Comparison of ENCODE assay signal across 13 cellular contexts in the genomic region with DNA sequence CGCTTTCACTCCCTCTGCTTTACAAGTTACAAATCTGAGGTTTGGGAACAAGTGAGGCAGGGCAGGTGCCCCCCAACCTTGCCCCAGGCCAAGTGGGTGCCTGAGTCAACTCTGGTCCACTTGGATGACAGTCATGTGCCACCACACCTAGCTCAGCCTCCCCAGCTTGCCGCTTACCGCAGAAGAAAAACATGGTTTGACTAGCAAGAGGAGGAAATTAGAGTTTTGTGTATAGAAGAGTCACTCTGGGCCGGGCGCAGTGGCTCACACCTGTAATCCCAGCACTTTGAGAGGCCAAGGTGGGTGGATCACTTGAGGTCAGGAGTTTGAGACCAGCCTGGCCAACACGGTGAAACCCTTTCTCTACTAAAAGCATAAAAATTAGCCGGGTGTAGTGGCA. TPM values are rescaled to one million over a fixed set of nuclear protein-coding genes. Genes with fewer than 3 reads are reported as not detected.
DNase-seq lines count a peak whose midpoint lies in the region; ATAC-seq and TF ChIP-seq lines count a peak whose summit lies in the region.
"Had no signal": no experiment of that assay in that cellular context is flagged by ENCODE, and none has a peak within 500 bp of the region (broad histone marks: within the 10 kb centered on the region; RNA-seq: fewer than 3 reads in every experiment).

No MANE protein-coding gene starts in this region.

- H2AK9ac ChIP-seq in IMR-90 (replicated peaks; ENCODE audit: low read depth, low read length, poor library complexity), result no peak overlapping the region

- H3K9me3 ChIP-seq in IMR-90 (ENCODE audit: control insufficient read depth, insufficient read depth, low read length) (no peaks in the 10 kb centered on the region), colonic mucosa (no peaks in the 10 kb centered on the region), neuronal stem cell (replicated peaks in 1 of 2; ENCODE audit: control insufficient read depth in 2 of 2, insufficient read depth in 1 of 2, low read depth in 1 of 2, low read length in 2 of 2) (no peaks in the 10 kb centered on the region), transverse colon (no peaks in the 10 kb centered on the region)

- no CpG with 5 or more reads among the region's 7 CpGs for WGBS in IMR-90 (ENCODE audit: extremely low coverage in 2 of 2, insufficient read length in 1 of 2), 2 experiments
- no CpG with 5 or more reads among the region's 7 CpGs for WGBS in neuronal stem cell (ENCODE audit: extremely low coverage in 2 of 2, insufficient read length in 2 of 2, insufficient replicate concordance in 1 of 2), 2 donors
- WGBS in transverse colon (ENCODE audit: low coverage in 1 of 2), 2 donors, result 63% methylated on average over 7 of the region's 7 CpGs; no CpG with 5 or more reads in 1 of the 2 donors

- H3K27me3 ChIP-seq in IMR-90 (ENCODE audit: control insufficient read depth, insufficient read depth, low read length), result no peaks in the 10 kb centered on the region; the same call in 1 of the 2 replicates
- H3K27me3 ChIP-seq in colonic mucosa, result no peaks in the 10 kb centered on the region
- peaks cover 0 to 5% (median 0%) of the 10 kb centered on the region in 3 experiments for H3K27me3 ChIP-seq in neuronal stem cell (ENCODE audit: control insufficient read depth in 3 of 3, insufficient read depth in 3 of 3, low read depth in 1 of 3, low read length in 3 of 3)
- H3K27me3 ChIP-seq in transverse colon, result no peaks in the 10 kb centered on the region

- no peak overlapping the region for H4K91ac ChIP-seq in IMR-90 (ENCODE audit: insufficient read depth, low read depth, low read length)
- no peak overlapping the region for H4K91ac ChIP-seq in neuronal stem cell (ENCODE audit: low read depth, low read length, poor library complexity)

- no peak overlapping the region for H2BK15ac ChIP-seq in IMR-90 (ENCODE audit: low read depth, low read length)
- no peak overlapping the region for H2BK15ac ChIP-seq in neuronal stem cell (ENCODE audit: low read length)

- CTCF ChIA-PET in IMR-90 (lab: Yijun Ruan, JAX), result no interaction called here

- no peak overlapping the region for H3K56ac ChIP-seq in IMR-90 (ENCODE audit: extremely low read depth, insufficient read depth, low read length)

- TF ChIP-seq CTCF in IMR-90 (conservative IDR thresholded peaks at IDR 0.05; ENCODE audit: low read depth, low read length), result no peak
- TF ChIP-seq CTCF in colonic mucosa (IDR thresholded peaks at IDR 0.05), result no peak
- TF ChIP-seq CTCF in transverse colon (IDR thresholded peaks at IDR 0.05), result no peak

- H4K20me1 ChIP-seq in IMR-90 (ENCODE audit: insufficient read depth, low read length), result no peaks in the 10 kb centered on the region

- no peak overlapping the region for H3K23ac ChIP-seq in IMR-90 (ENCODE audit: low read depth, low read length)
- H3K23ac ChIP-seq in neuronal stem cell (ENCODE audit: low read depth, low read length, poor library complexity), result no peak overlapping the region

- H3K18ac ChIP-seq in IMR-90 (ENCODE audit: low read depth, low read length) (no peak overlapping the region), neuronal stem cell (ENCODE audit: low read length) (no peak overlapping the region)

- H3K36me3 ChIP-seq in IMR-90 (ENCODE audit: control insufficient read depth, insufficient read depth, low read length) (no peaks in the 10 kb centered on the region), colonic mucosa (no peaks in the 10 kb centered on the region), neuronal stem cell (replicated peaks in 1 of 2; ENCODE audit: control insufficient read depth in 2 of 2, insufficient read depth in 2 of 2, low read length in 2 of 2) (no peaks in the 10 kb centered on the region), transverse colon (no peaks in the 10 kb centered on the region)

- no peak for TF ChIP-seq RAD21 in IMR-90 (IDR thresholded peaks at IDR 0.05; ENCODE audit: low read length)

- peak overlapping the region; percentile 49 for H2AFZ ChIP-seq in IMR-90 (replicated peaks; ENCODE audit: low read length, poor library complexity)
- no peak overlapping the region for H2AFZ ChIP-seq in neuronal stem cell (ENCODE audit: low read length)

- H3K4ac ChIP-seq in IMR-90 (ENCODE audit: low read depth, low read length), result no peak overlapping the region
- H3K4ac ChIP-seq in neuronal stem cell (ENCODE audit: low read length), result no peak overlapping the region

- H3K4me3 ChIP-seq in IMR-90 (ENCODE audit: insufficient read depth, low read depth, low read length) (no peak overlapping the region), colonic mucosa (no peak overlapping the region), neuronal stem cell (ENCODE audit: low read length in 2 of 2) (no peak overlapping the region), transverse colon (no peak overlapping the region)

- H2BK20ac ChIP-seq in IMR-90 (ENCODE audit: low read depth, low read length), result no peak overlapping the region

- no peak overlapping the region for H2BK5ac ChIP-seq in IMR-90 (ENCODE audit: low read depth, low read length, poor library complexity, severe bottlenecking)
- peak overlapping the region; percentile 62 for H2BK5ac ChIP-seq in neuronal stem cell (ENCODE audit: low read length)

- no peak for TF ChIP-seq EP300 in transverse colon (IDR thresholded peaks at IDR 0.05; ENCODE audit: low read depth)

- H3K4me1 ChIP-seq in IMR-90 (ENCODE audit: control insufficient read depth, insufficient read depth, low read length), result peaks cover 4% of the 10 kb centered on the region; the same call in 1 of the 2 replicates
- peaks cover 16% of the 10 kb centered on the region for H3K4me1 ChIP-seq in colonic mucosa
- H3K4me1 ChIP-seq in neuronal stem cell (ENCODE audit: control insufficient read depth in 2 of 2, insufficient read depth in 1 of 2, low read depth in 1 of 2, low read length in 2 of 2), result peaks cover 0 to 7% of the 10 kb centered on the region in 2 donors
- peaks cover 16 to 46% (median 24%) of the 10 kb centered on the region in 4 donors for H3K4me1 ChIP-seq in transverse colon

- in situ Hi-C loops in IMR-90 (cut with MboI; ENCODE audit: low sequenced_read_pairs) (no loop called here), transverse colon (cut with MboI; ENCODE audit: low pct_ligation_motif_present in 1 of 4, low pct_unique_long_range_greater_than_20kb in 1 of 4, low sequenced_read_pairs in 3 of 4) (no loop called here)

- H4K5ac ChIP-seq in IMR-90 (ENCODE audit: low read depth, low read length), result no peak overlapping the region

- H2BK12ac ChIP-seq in neuronal stem cell (ENCODE audit: low read length), result no peak overlapping the region

- no TSS peak for BruUV-seq in IMR-90 (replicated peaks; lab: Mats Ljungman, UMichigan)

- peaks cover 3% of the 10 kb centered on the region; the same call in 1 of the 2 replicates for H3K9me1 ChIP-seq in IMR-90 (ENCODE audit: insufficient read depth, low read length)

- DNase-seq in IMR-90 (no peak), colonic mucosa (peak; percentile 53), neuronal stem cell (ENCODE audit: low spot score) (no peak), transverse colon (no peak), OCI-M1 (lab: John Stamatoyannopoulos, UW) (no peak)
- DNase-seq: CD8-positive, alpha-beta T cell; DMS79 treated with DMSO at 0.1 percent for 48 hours; EL; KG1 had no signal

- H3K27ac ChIP-seq in IMR-90 (ENCODE audit: insufficient read depth, low read length) (no peak overlapping the region), colonic mucosa (no peak overlapping the region), neuronal stem cell (replicated peaks; ENCODE audit: low read length) (no peak overlapping the region), transverse colon (peak overlapping the region in 3 of 4 donors; percentile 5 to 17 (median 6))
- H3K27ac ChIP-seq: HL-60 had no signal

- no peak overlapping the region for H2AK5ac ChIP-seq in IMR-90 (ENCODE audit: low read depth, low read length)
- H2AK5ac ChIP-seq in neuronal stem cell (ENCODE audit: low read depth, low read length), result no peak overlapping the region

- POLR2A ChIA-PET in IMR-90 (lab: Charles Lee; ENCODE audit: unreplicated experiment), result no interaction called here

- H3K14ac ChIP-seq in IMR-90 (replicated peaks; ENCODE audit: low read depth, low read length) (no peak overlapping the region), neuronal stem cell (ENCODE audit: low read length) (no peak overlapping the region)

- no peak for ATAC-seq in IMR-90 (ENCODE audit: low read depth)
- ATAC-seq in activated CD4-positive, CD25-positive, alpha-beta regulatory T cell treated with anti-CD3 and anti-CD28 coated beads, Interleukin-2, amount 50 U/mL, for 24 hours, result no peak
- ATAC-seq in HG03139 (IDR thresholded peaks at IDR 0.05; ENCODE audit: unreplicated experiment), result no peak
- ATAC-seq: CD8-positive, alpha-beta T cell; HCT116 had no signal

- H4K8ac ChIP-seq in IMR-90 (ENCODE audit: low read depth in 2 of 2, low read length in 2 of 2), result no peak overlapping the region
- no peak overlapping the region for H4K8ac ChIP-seq in neuronal stem cell (ENCODE audit: low read depth, low read length)

- dilution Hi-C loops in IMR-90 (cut with HindIII; ENCODE audit: low sequenced_read_pairs, unreplicated experiment), result no loop called here

- H3K4me2 ChIP-seq in IMR-90 (ENCODE audit: low read depth, low read length) (no peak overlapping the region), neuronal stem cell (ENCODE audit: insufficient read depth, low read length, poor library complexity, severe bottlenecking) (no peak overlapping the region)

- no peak overlapping the region for H3K9ac ChIP-seq in IMR-90 (ENCODE audit: low read depth, low read length)
- H3K9ac ChIP-seq in colonic mucosa (ENCODE audit: low read depth in 2 of 2, low read length in 2 of 2), result peak overlapping the region in 1 of 2 donors; percentile 71
- no peak overlapping the region for H3K9ac ChIP-seq in neuronal stem cell (ENCODE audit: low read depth, low read length, poor library complexity)

- intact Hi-C loops in IMR-90 (cut with micrococcal nuclease) (no loop called here), colonic mucosa (cut with DNase I) (no loop called here), transverse colon (cut with DNase I; ENCODE audit: low total_unique reads) (no loop called here)

- H3K79me1 ChIP-seq in IMR-90 (ENCODE audit: low read depth in 1 of 2, low read length in 2 of 2), result no peaks in the 10 kb centered on the region
- H3K79me1 ChIP-seq in neuronal stem cell (ENCODE audit: low read depth, low read length), result peaks cover 1% of the 10 kb centered on the region

- no peak overlapping the region for H2BK120ac ChIP-seq in IMR-90 (ENCODE audit: low read depth, low read length)
- H2BK120ac ChIP-seq in neuronal stem cell (ENCODE audit: low read depth, low read length), result no peak overlapping the region

- TF ChIP-seq POLR2A in IMR-90 (IDR thresholded peaks at IDR 0.05; ENCODE audit: low read depth, low read length) (no peak), transverse colon (IDR thresholded peaks at IDR 0.05) (no peak)

TF ChIP-seq in IMR-90, 13 proteins besides CTCF, POLR2A, EP300 and RAD21 (continues in another document):
- TF ChIP-seq NFE2L2 (IDR thresholded peaks at IDR 0.05; ENCODE audit: low read depth, low read length), result no peak

RNA-seq across cellular contexts. Expression of gene CHKA, which starts 27.7 kb away (rescaled TPM):
- total RNA-seq in IMR-90 (2012; rRNA removed), result 4.5 and 6.7 TPM in 2 replicates
- polyA plus RNA-seq in IMR-90 (2012; rRNA removed), result 6.9 and 8.4 TPM in 2 replicates
- polyA plus RNA-seq in IMR-90 (2012; cell fraction: cytosol; rRNA removed), result 3.5 and 3.9 TPM in 2 replicates
- polyA plus RNA-seq in IMR-90 (2012; cell fraction: nucleus; rRNA removed; ENCODE audit: low replicate concordance), result 32.6 and 52.6 TPM in 2 replicates
- total RNA-seq in colonic mucosa, result 10 to 100 TPM; 50.1 to 83.7 TPM
- polyA plus RNA-seq in neuronal stem cell (2013, experiment 1 of 2), result 21.6 TPM
- 22.9 TPM for polyA plus RNA-seq in neuronal stem cell (2013, experiment 2 of 2)
- total RNA-seq in transverse colon, result 100 to 1,000 TPM in 3 of 4 donors, 10 to 100 TPM in 1; 41.6 to 253 (median 121) TPM

Comparison
In these comparisons a context has a peak if more than half of its experiments do, and no peak if none do; other contexts are left out.
1. H3K27ac ChIP-seq: peak in transverse colon (3 of 4); none in IMR-90 (single experiment), colonic mucosa (single experiment) and neuronal stem cell (single experiment).